In genomic region chr16:25783226-25783625, GRCh38 we compare ENCODE assay signal across 6 cellular contexts.
"Had no signal": no experiment of that assay in that cellular context is flagged by ENCODE, and none has a peak within 500 bp of the region (broad histone marks: within the 10 kb centered on the region; RNA-seq: fewer than 3 reads in every experiment).

No MANE protein-coding gene starts in this region.

- H3K4me3 Mint-ChIP-seq: GM23338, H9 had no signal

- ATAC-seq: GM23338, K562 had no signal

- H3K27ac Mint-ChIP-seq: GM23338, H9 had no signal

- H3K4me3 ChIP-seq: GM23338, K562 had no signal

- DNase-seq: H9, HCEC 1CT, IMR-90, KG1 had no signal

- H3K4me2 ChIP-seq: GM23338 had no signal

- H2AFZ ChIP-seq: GM23338 had no signal
